8 cellular contexts compared by ENCODE assay signal in genomic region chr17:50201226-50201854, GRCh38. TPM values are rescaled to one million over a fixed set of nuclear protein-coding genes. Genes with fewer than 3 reads are reported as not detected.
DNase-seq lines count a peak whose midpoint lies in the region; ATAC-seq and TF ChIP-seq lines count a peak whose summit lies in the region.

Gene COL1A1 (minus strand): TSS chr17:50201631. CDS start chr17:50201513, 118 bp downstream.

- H3K4me3 ChIP-seq in Loucy (ENCODE audit: low read length, poor library complexity, severe bottlenecking), result peak within 1 kb of the TSS; percentile 69
- H3K4me3 ChIP-seq in upper lobe of right lung, result peak within 1 kb of the TSS; percentile 60

- H3K27ac ChIP-seq in upper lobe of right lung, result peak within 1 kb of the TSS; percentile 84

- no peaks in the 10 kb centered on the region for H3K36me3 ChIP-seq in Loucy (ENCODE audit: insufficient read depth, low read length)
- H3K36me3 ChIP-seq in upper lobe of right lung, result peaks cover 19% of the 10 kb centered on the region

- H3K9me2 ChIP-seq in Loucy (replicated peaks; ENCODE audit: low read depth, low read length), result no peaks in the 10 kb centered on the region

- no peaks in the 10 kb centered on the region for H3K9me3 ChIP-seq in Loucy (ENCODE audit: insufficient read depth, low read depth, low read length)
- no peaks in the 10 kb centered on the region for H3K9me3 ChIP-seq in upper lobe of right lung

- H2AFZ ChIP-seq in Loucy (ENCODE audit: low read length), result peak within 1 kb of the TSS; percentile 64

- H3F3A ChIP-seq in Loucy (ENCODE audit: low read depth), result no peaks in the 10 kb centered on the region

- peaks cover 35% of the 10 kb centered on the region for H3K27me3 Mint-ChIP-seq in memory B cell

- H3K9me3 Mint-ChIP-seq in memory B cell, result no peaks in the 10 kb centered on the region

- H3K27me3 ChIP-seq in Loucy (ENCODE audit: insufficient read depth, low read length, poor library complexity, severe bottlenecking) (no peaks in the 10 kb centered on the region), upper lobe of right lung (peaks cover 13% of the 10 kb centered on the region)

- TF ChIP-seq CTCF in AG09319 (IDR thresholded peaks at IDR 0.05; ENCODE audit: low read depth, low read length), result no peak
- no peak for TF ChIP-seq CTCF in Loucy (conservative IDR thresholded peaks at IDR 0.05; ENCODE audit: low read length)
- TF ChIP-seq CTCF in upper lobe of right lung (IDR thresholded peaks at IDR 0.05), result no peak

- peak within 1 kb of the TSS; percentile 50 for H3K9ac ChIP-seq in Loucy (ENCODE audit: low read depth, low read length, poor library complexity, severe bottlenecking)

- peak within 1 kb of the TSS; percentile 86 for H3K27ac Mint-ChIP-seq in memory B cell

- intact Hi-C loops in upper lobe of right lung (cut with DNase I), result loop anchor here (5.0 kb wide), 2 partner anchors 71 to 96 kb away; partner anchors contain the start of gene TMEM92

- H3K4me1 ChIP-seq in Loucy (ENCODE audit: insufficient read depth, low read length, poor library complexity, severe bottlenecking) (peaks cover 5% of the 10 kb centered on the region), upper lobe of right lung (peaks cover 18% of the 10 kb centered on the region)

- peak; percentile 92 for DNase-seq in AG09319 (ENCODE audit: extremely low read depth, low read depth)
- DNase-seq in dermis blood vessel endothelial cell, result no peak
- DNase-seq in memory B cell (ENCODE audit: low spot score in 2 of 2), result no peak
- DNase-seq in upper lobe of right lung, result peak; percentile 77
- no peak for DNase-seq in hypothalamus (lab: John Stamatoyannopoulos, UW)

- ATAC-seq in memory B cell (ENCODE audit: low read depth) (no peak), upper lobe of right lung (no peak), HG03378 (IDR thresholded peaks at IDR 0.05; ENCODE audit: unreplicated experiment) (no peak), HG02938 (IDR thresholded peaks at IDR 0.05; ENCODE audit: unreplicated experiment) (no peak)

- H3K4me1 Mint-ChIP-seq in memory B cell, result peaks cover 7% of the 10 kb centered on the region

- H3K36me3 Mint-ChIP-seq in memory B cell, result no peaks in the 10 kb centered on the region

- H3K4me3 Mint-ChIP-seq in memory B cell, result peak within 1 kb of the TSS; percentile 83

- no peaks in the 10 kb centered on the region for H3K79me2 ChIP-seq in Loucy (ENCODE audit: insufficient read depth, low read length)

- H4K20me1 ChIP-seq in Loucy (ENCODE audit: insufficient read depth, low read length, poor library complexity, severe bottlenecking), result no peaks in the 10 kb centered on the region

- peak within 1 kb of the TSS; percentile 73 for H3K4me2 ChIP-seq in Loucy (ENCODE audit: low read depth, low read length, poor library complexity, severe bottlenecking)

RNA-seq across cellular contexts. Expression of gene COL1A1, which starts in this region (rescaled TPM):
- total RNA-seq in dermis blood vessel endothelial cell (4.2 and 12.6 TPM in 2 replicates), upper lobe of right lung (154 TPM)

Comparison
In these comparisons a context has a peak if more than half of its experiments do, and no peak if none do; other contexts are left out.
1. RNA of gene COL1A1 (total RNA-seq): 154 TPM in upper lobe of right lung (single experiment); 4.2 to 12.6 TPM in dermis blood vessel endothelial cell; every median in the first group is over 10 times any median in the second.
2. DNase-seq: peak in AG09319 (single experiment) and upper lobe of right lung (single experiment); none in dermis blood vessel endothelial cell (single experiment), memory B cell (0 of 2) and hypothalamus (0 of 51).